Comparison of ENCODE assay signal across 19 cellular contexts in the genomic region with DNA sequence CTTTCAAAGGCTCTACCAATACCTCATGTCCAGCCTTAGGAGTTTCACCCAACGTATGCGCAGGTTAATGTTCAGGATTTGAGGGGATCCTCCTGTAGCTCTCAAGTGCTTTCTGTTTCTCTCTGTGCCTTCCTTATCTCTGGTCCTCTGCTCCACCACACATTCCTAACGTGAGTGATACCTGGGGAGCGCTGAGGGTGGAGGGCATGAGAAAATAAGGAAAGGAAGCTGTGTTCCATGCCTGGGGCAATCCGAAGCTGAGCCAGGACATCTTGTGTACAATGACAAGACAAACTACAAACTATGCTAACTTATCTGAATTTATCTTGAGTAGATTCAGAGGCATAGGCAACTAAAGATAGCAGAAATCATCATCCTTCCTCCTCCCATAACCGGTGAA.
DNase-seq lines count a peak whose midpoint lies in the region; ATAC-seq, FAIRE-seq and TF ChIP-seq lines count a peak whose summit lies in the region.
"Had no signal": no experiment of that assay in that cellular context is flagged by ENCODE, and none has a peak within 500 bp of the region (broad histone marks: within the 10 kb centered on the region; RNA-seq: fewer than 3 reads in every experiment).

No MANE protein-coding gene starts in this region.

- intact Hi-C loops in K562 (cut with micrococcal nuclease) (no loop called here), pancreas (cut with DNase I) (no loop called here)

- H3K36me3 ChIP-seq in K562 (ENCODE audit: control insufficient read depth, insufficient read depth, low read length) (no peaks in the 10 kb centered on the region), pancreas (no peaks in the 10 kb centered on the region)
- H3K36me3 ChIP-seq: BLaER1 had no signal

- H3K4me1 ChIP-seq in K562 (replicated peaks in 1 of 2; ENCODE audit: control insufficient read depth in 2 of 2, insufficient read depth in 2 of 2, low read length in 2 of 2) (no peaks in the 10 kb centered on the region), pancreas (no peaks in the 10 kb centered on the region)

- H3K4me3 ChIP-seq in K562 (no peak overlapping the region), pancreas (no peak overlapping the region)
- H3K4me3 ChIP-seq: BLaER1 had no signal

- TF ChIP-seq RAD21 in K562 (CRISPR knock-in tag; conservative IDR thresholded peaks at IDR 0.05 in 1 of 2, IDR thresholded peaks at IDR 0.05 in 1 of 2), result no peak

- H3K9me1 ChIP-seq in K562 (ENCODE audit: control insufficient read depth, insufficient read depth, low read length), result no peaks in the 10 kb centered on the region

- TF ChIP-seq CTCF in K562 (IDR thresholded peaks at IDR 0.05 in 2 of 3, conservative IDR thresholded peaks at IDR 0.05 in 1 of 3; ENCODE audit: insufficient read depth in 2 of 3, low read depth in 1 of 3, low read length in 3 of 3) (no peak), pancreas (IDR thresholded peaks at IDR 0.05) (no peak)

- H3K9ac ChIP-seq in K562 (ENCODE audit: insufficient read depth in 1 of 2, low read depth in 2 of 2, low read length in 2 of 2), result no peak overlapping the region
- H3K9ac ChIP-seq: BLaER1 had no signal

- no peak overlapping the region for H2AFZ ChIP-seq in K562 (ENCODE audit: low read depth, low read length)

- peak; percentile 52 for DNase-seq in ELF-1 (ENCODE audit: low read depth, low spot score)
- DNase-seq in K562 (ENCODE audit: extremely low read depth in 1 of 4, low spot score in 3 of 4), result no peak
- DNase-seq in islet precursor cell, result peak; percentile 59
- DNase-seq in pancreas, result no peak
- no peak for DNase-seq in activated naive CD4-positive, alpha-beta T cell treated with anti-CD3 and anti-CD28 coated beads, Interleukin-2, amount 50 U/mL, for 16 hours
- no peak for DNase-seq in mucosa of gallbladder (ENCODE audit: low spot score)
- DNase-seq in caudate nucleus (lab: John Stamatoyannopoulos, UW), result no peak
- DNase-seq: 8988T; CD8-positive, alpha-beta T cell; DMS 273 treated with DMSO at 0.1 percent for 48 hours; DMS53; DND-41; EL; HCEC 1CT; HFFc6 had no signal

- WGBS in K562 (ENCODE audit: insufficient coverage, low coverage, missing lambda C conversion rate), result 9% methylated on average over 6 of the region's 6 CpGs
- 44 to 48% methylated on average over 6 of the region's 6 CpGs for WGBS in pancreas, 2 donors

- CTCF ChIA-PET in K562 (lab: Yijun Ruan, JAX; ENCODE audit: low intra/inter-chr PET ratio), result no interaction called here

- H3K9me3 ChIP-seq in K562 (replicated peaks; ENCODE audit: control insufficient read depth, insufficient read depth, low read depth, low read length) (no peaks in the 10 kb centered on the region; the same call in 1 of the 2 replicates), pancreas (no peaks in the 10 kb centered on the region)

- no peaks in the 10 kb centered on the region for H3K79me2 ChIP-seq in K562 (ENCODE audit: control insufficient read depth, insufficient read depth, low read length)

- in situ Hi-C loops in K562 (cut with MboI), result no loop called here

- POLR2A ChIA-PET in K562 (lab: Yijun Ruan, JAX), result interaction anchor here (0.5 to 1.1 kb wide), 2 partner anchors 14 to 460 kb away, joined by 3 read pairs; no protein-coding TSS in a partner anchor

- no peak overlapping the region for H3K4me2 ChIP-seq in K562 (ENCODE audit: insufficient read depth, low read length)
- H3K4me2 ChIP-seq: BLaER1 had no signal

- H3K27ac ChIP-seq in K562 (ENCODE audit: extremely low read depth, low read depth, low read length), result no peak overlapping the region
- H3K27ac ChIP-seq in pancreas, result no peak overlapping the region
- H3K27ac ChIP-seq in caudate nucleus (ENCODE audit: low read depth, low read length), result no peak overlapping the region
- H3K27ac ChIP-seq: BLaER1, HL-60 had no signal

- no peaks in the 10 kb centered on the region for H4K20me1 ChIP-seq in K562 (replicated peaks; ENCODE audit: control insufficient read depth, insufficient read depth, low read length)
- H4K20me1 ChIP-seq: BLaER1 had no signal

- peak; percentile 44 for FAIRE-seq in K562 (lab: Jason Lieb, UNC)
- FAIRE-seq in pancreas (lab: Jason Lieb, UNC), result no peak
- FAIRE-seq: GM12891, GM19239 had no signal

- TF ChIP-seq POLR2A in K562 (conservative IDR thresholded peaks at IDR 0.05), result no peak

- BruUV-seq in K562 (replicated peaks; lab: Mats Ljungman, UMichigan), result no TSS peak

- TF ChIP-seq EP300 in K562 (IDR thresholded peaks at IDR 0.05; ENCODE audit: low read length), result no peak

- H3K27me3 ChIP-seq in K562 (ENCODE audit: control insufficient read depth in 2 of 2, insufficient read depth in 2 of 2, low read length in 2 of 2) (peaks cover 8 to 21% of the 10 kb centered on the region in 2 experiments; a peak in 3 of 5 replicates), pancreas (no peaks in the 10 kb centered on the region)
- H3K27me3 ChIP-seq: BLaER1 had no signal

- ATAC-seq in K562 (no peak), pancreas (no peak)
- ATAC-seq: CD8-positive, alpha-beta T cell had no signal

TF ChIP-seq in K562, 482 proteins besides CTCF, POLR2A, EP300 and RAD21:
- TF ChIP-seq ARID1B (IDR thresholded peaks at IDR 0.05) (no peak), LARP7 (IDR thresholded peaks at IDR 0.05) (no peak), MCM3 (IDR thresholded peaks at IDR 0.05) (no peak), KLF6 (CRISPR knock-in tag; IDR thresholded peaks at IDR 0.05; ENCODE audit: borderline replicate concordance) (no peak), BRF1 (IDR thresholded peaks at IDR 0.05; ENCODE audit: borderline replicate concordance, extremely low read depth, insufficient read length) (no peak), NCOA1 (IDR thresholded peaks at IDR 0.05; ENCODE audit: low read depth) (no peak), PTTG1 (tag; IDR thresholded peaks at IDR 0.05; ENCODE audit: low read depth) (no peak), IRF2 (CRISPR knock-in tag; IDR thresholded peaks at IDR 0.05) (no peak), ZNF431 (CRISPR knock-in tag; IDR thresholded peaks at IDR 0.05) (no peak), ZNF507 (tag; conservative IDR thresholded peaks at IDR 0.05) (no peak), POLR2G (IDR thresholded peaks at IDR 0.05; ENCODE audit: low read depth, low read length) (no peak), ID3 (CRISPR knock-in tag; IDR thresholded peaks at IDR 0.05) (no peak), ID3 (tag; IDR thresholded peaks at IDR 0.05) (no peak)

Comparison
In these comparisons a context has a peak if more than half of its experiments do, and no peak if none do; other contexts are left out.
1. DNase-seq: peak in ELF-1 (single experiment) and islet precursor cell (single experiment); none in K562 (0 of 4), pancreas (0 of 6), activated naive CD4-positive, alpha-beta T cell treated with anti-CD3 and anti-CD28 coated beads, Interleukin-2, amount 50 U/mL, for 16 hours (single experiment), mucosa of gallbladder (single experiment) and caudate nucleus (0 of 61).